8 cellular contexts compared by ENCODE assay signal in genomic region chr17:80892900-80893603, GRCh38.
DNase-seq lines count a peak whose midpoint lies in the region; ATAC-seq and TF ChIP-seq lines count a peak whose summit lies in the region.

No MANE protein-coding gene starts in this region.

- peak overlapping the region; percentile 23 for H3K4me3 Mint-ChIP-seq in activated naive CD4-positive, alpha-beta T cell treated with anti-CD3 and anti-CD28 coated beads for 36 hours
- peak overlapping the region in 1 of 10 donors; percentile 81 for H3K4me3 Mint-ChIP-seq in naive thymus-derived CD8-positive, alpha-beta T cell

- peak overlapping the region in 3 of 8 donors; percentile 71 to 73 (median 73) for H3K27ac ChIP-seq in spleen

- POLR2A ChIA-PET in naive thymus-derived CD8-positive, alpha-beta T cell (lab: Charles Lee), result interaction anchor here (0.7 kb wide), 1 partner anchor 161 kb away, joined by 3 read pairs; no protein-coding TSS in a partner anchor

- H3K36me3 ChIP-seq in spleen, result peaks cover 0 to 87% (median 26%) of the 10 kb centered on the region in 6 donors

- H3K9me3 ChIP-seq in spleen, result no peaks in the 10 kb centered on the region

- no peak for TF ChIP-seq CTCF in spleen (IDR thresholded peaks at IDR 0.05 in 8 of 11, conservative IDR thresholded peaks at IDR 0.05 in 3 of 11)

- DNase-seq in CD1c-positive myeloid dendritic cell (ENCODE audit: extremely low spot score) (peak; percentile 63), NCI-H69 (lab: John Stamatoyannopoulos, UW) (peak; percentile 86), occipital lobe (lab: John Stamatoyannopoulos, UW) (peak; percentile 42), spleen (no peak)
- DNase-seq in activated naive CD4-positive, alpha-beta T cell treated with anti-CD3 and anti-CD28 coated beads for 36 hours, result peak; percentile 39
- no peak for DNase-seq in naive thymus-derived CD8-positive, alpha-beta T cell

- H3K4me3 ChIP-seq in spleen, result no peak overlapping the region

- ATAC-seq in HG02840 (IDR thresholded peaks at IDR 0.05; ENCODE audit: low FRiP score, unreplicated experiment) (no peak), HG03095 (IDR thresholded peaks at IDR 0.05; ENCODE audit: unreplicated experiment) (no peak)
- ATAC-seq in naive thymus-derived CD8-positive, alpha-beta T cell, result no peak

- peak overlapping the region; percentile 93 for H3K27ac Mint-ChIP-seq in activated naive CD4-positive, alpha-beta T cell treated with anti-CD3 and anti-CD28 coated beads for 36 hours
- peak overlapping the region in 5 of 10 donors; percentile 56 to 99 (median 93) for H3K27ac Mint-ChIP-seq in naive thymus-derived CD8-positive, alpha-beta T cell

- TF ChIP-seq POLR2A in spleen (IDR thresholded peaks at IDR 0.05), result no peak

- H3K27me3 ChIP-seq in spleen (replicated peaks in 1 of 7), result no peaks in the 10 kb centered on the region

- H3K36me3 Mint-ChIP-seq in activated naive CD4-positive, alpha-beta T cell treated with anti-CD3 and anti-CD28 coated beads for 36 hours (ENCODE audit: low read depth), result peaks cover 45% of the 10 kb centered on the region
- H3K36me3 Mint-ChIP-seq in naive thymus-derived CD8-positive, alpha-beta T cell, result peaks cover 0 to 63% (median 25%) of the 10 kb centered on the region in 3 donors

- 86 to 94% (median 91%) methylated on average over 26 to 31 of the region's 31 CpGs for WGBS in spleen, 5 donors

- H3K9me3 Mint-ChIP-seq in activated naive CD4-positive, alpha-beta T cell treated with anti-CD3 and anti-CD28 coated beads for 36 hours, result no peaks in the 10 kb centered on the region
- H3K9me3 Mint-ChIP-seq in naive thymus-derived CD8-positive, alpha-beta T cell, result no peaks in the 10 kb centered on the region

- H3K4me1 Mint-ChIP-seq in activated naive CD4-positive, alpha-beta T cell treated with anti-CD3 and anti-CD28 coated beads for 36 hours (ENCODE audit: low read depth), result peaks cover 68% of the 10 kb centered on the region
- peaks cover 9 to 33% (median 19%) of the 10 kb centered on the region in 4 donors for H3K4me1 Mint-ChIP-seq in naive thymus-derived CD8-positive, alpha-beta T cell

- intact Hi-C loops in activated naive CD4-positive, alpha-beta T cell treated with anti-CD3 and anti-CD28 coated beads for 36 hours (cut with micrococcal nuclease), result loop anchor here (1.0 to 5.0 kb wide), 6 partner anchors 132 to 896 kb away; no protein-coding TSS in a partner anchor
- intact Hi-C loops in spleen (cut with DNase I; ENCODE audit: low total_unique reads), result no loop called here

- CTCF ChIA-PET in activated naive CD4-positive, alpha-beta T cell treated with anti-CD3 and anti-CD28 coated beads for 36 hours (lab: Charles Lee), result interaction anchor here (0.6 to 1.8 kb wide), 5 partner anchors 13 to 792 kb away, joined by 3 to 5 read pairs (median 3); partner anchors contain the start of gene GAA

- H3K4me1 ChIP-seq in spleen, result peaks cover 0 to 32% (median 13%) of the 10 kb centered on the region in 6 donors

- H3K27me3 Mint-ChIP-seq in activated naive CD4-positive, alpha-beta T cell treated with anti-CD3 and anti-CD28 coated beads for 36 hours (ENCODE audit: low read depth), result no peaks in the 10 kb centered on the region
- no peaks in the 10 kb centered on the region for H3K27me3 Mint-ChIP-seq in naive thymus-derived CD8-positive, alpha-beta T cell

Comparison
In these comparisons a context has a peak if more than half of its experiments do, and no peak if none do; other contexts are left out.
1. DNase-seq: peak in CD1c-positive myeloid dendritic cell (single experiment), NCI-H69 (single experiment), activated naive CD4-positive, alpha-beta T cell treated with anti-CD3 and anti-CD28 coated beads for 36 hours (single experiment) and occipital lobe (single experiment); none in spleen (single experiment) and naive thymus-derived CD8-positive, alpha-beta T cell (0 of 10).